In genomic region chr6:150005761-150006651, GRCh38 we compare ENCODE assay signal across 8 cellular contexts. TPM values are rescaled to one million over a fixed set of nuclear protein-coding genes. Genes with fewer than 3 reads are reported as not detected.
DNase-seq lines count a peak whose midpoint lies in the region; ATAC-seq lines count a peak whose summit lies in the region.

No MANE protein-coding gene starts in this region.

- POLR2A ChIA-PET in activated CD4-positive, alpha-beta T cell treated with anti-CD3 and anti-CD28 coated beads for 36 hours (lab: Charles Lee) = no interaction called here
- POLR2A ChIA-PET in activated naive CD8-positive, alpha-beta T cell treated with anti-CD3 and anti-CD28 coated beads, Interleukin-2, amount 10 ng/mL, durations not matched to agents 7 days and 5 days (lab: Charles Lee) = no interaction called here

- no peaks in the 10 kb centered on the region for H3K36me3 ChIP-seq in stomach smooth muscle (ENCODE audit: control insufficient read depth in 2 of 2, insufficient read depth in 2 of 2, low read length in 2 of 2)

- peak overlapping the region; percentile 55 to 76 for H3K4me3 ChIP-seq in stomach smooth muscle (ENCODE audit: low read length in 2 of 2)

- peaks cover 49% of the 10 kb centered on the region for H3K4me1 Mint-ChIP-seq in activated CD4-positive, alpha-beta T cell treated with anti-CD3 and anti-CD28 coated beads for 36 hours
- H3K4me1 Mint-ChIP-seq in activated naive CD8-positive, alpha-beta T cell treated with anti-CD3 and anti-CD28 coated beads, Interleukin-2, amount 10 ng/mL, durations not matched to agents 7 days and 5 days = peaks cover 35% of the 10 kb centered on the region

- no peak overlapping the region for H3K27ac ChIP-seq in stomach smooth muscle (ENCODE audit: low read length)

- CTCF ChIA-PET in activated CD4-positive, alpha-beta T cell treated with anti-CD3 and anti-CD28 coated beads for 36 hours (lab: Charles Lee) = interaction anchor here (0.5 to 1.6 kb wide), 5 partner anchors 11 to 593 kb away, joined by 3 to 11 read pairs (median 4); partner anchors contain the start of gene PLEKHG1

- peaks cover 0 to 4% of the 10 kb centered on the region in 2 donors for H3K9me3 ChIP-seq in stomach smooth muscle (ENCODE audit: control insufficient read depth in 2 of 2, low read length in 2 of 2)

- peak overlapping the region; percentile 75 for H3K4me3 Mint-ChIP-seq in activated CD4-positive, alpha-beta T cell treated with anti-CD3 and anti-CD28 coated beads for 36 hours
- H3K4me3 Mint-ChIP-seq in activated naive CD8-positive, alpha-beta T cell treated with anti-CD3 and anti-CD28 coated beads, Interleukin-2, amount 10 ng/mL, durations not matched to agents 7 days and 5 days = peak overlapping the region; percentile 91

- H3K27me3 Mint-ChIP-seq in activated CD4-positive, alpha-beta T cell treated with anti-CD3 and anti-CD28 coated beads for 36 hours = peaks cover 32% of the 10 kb centered on the region
- peaks cover 43% of the 10 kb centered on the region for H3K27me3 Mint-ChIP-seq in activated naive CD8-positive, alpha-beta T cell treated with anti-CD3 and anti-CD28 coated beads, Interleukin-2, amount 10 ng/mL, durations not matched to agents 7 days and 5 days

- peaks cover 2% of the 10 kb centered on the region for H3K36me3 Mint-ChIP-seq in activated CD4-positive, alpha-beta T cell treated with anti-CD3 and anti-CD28 coated beads for 36 hours (ENCODE audit: low read depth)
- H3K36me3 Mint-ChIP-seq in activated naive CD8-positive, alpha-beta T cell treated with anti-CD3 and anti-CD28 coated beads, Interleukin-2, amount 10 ng/mL, durations not matched to agents 7 days and 5 days = peaks cover 9% of the 10 kb centered on the region

- H3K9me3 Mint-ChIP-seq in activated CD4-positive, alpha-beta T cell treated with anti-CD3 and anti-CD28 coated beads for 36 hours (ENCODE audit: low read depth) = peaks cover 3% of the 10 kb centered on the region
- no peaks in the 10 kb centered on the region for H3K9me3 Mint-ChIP-seq in activated naive CD8-positive, alpha-beta T cell treated with anti-CD3 and anti-CD28 coated beads, Interleukin-2, amount 10 ng/mL, durations not matched to agents 7 days and 5 days

- peaks cover 15% of the 10 kb centered on the region for H3K4me1 ChIP-seq in stomach smooth muscle (ENCODE audit: control insufficient read depth, insufficient read depth, low read length)

- intact Hi-C loops in activated CD4-positive, alpha-beta T cell treated with anti-CD3 and anti-CD28 coated beads for 36 hours (cut with DNase I, micrococcal nuclease) = loop anchor here (1.0 to 10.0 kb wide), 11 partner anchors 41 to 1449 kb away; partner anchors contain the start of genes GINM1 (in 1 of the 2), LRP11 (in 1 of the 2), NUP43 (in 1 of the 2) and PLEKHG1 (in 1 of the 2)

- H3K27me3 ChIP-seq in stomach smooth muscle (ENCODE audit: control insufficient read depth in 1 of 2, insufficient read depth in 2 of 2, low read length in 2 of 2) = peaks cover 25 to 38% of the 10 kb centered on the region in 2 donors

- DNase-seq in activated CD4-positive, alpha-beta T cell treated with anti-CD3 and anti-CD28 coated beads for 36 hours = no peak
- no peak for DNase-seq in activated CD4-positive, alpha-beta T cell treated with anti-CD3 and anti-CD28 coated beads for 1 hour
- no peak for DNase-seq in activated naive CD8-positive, alpha-beta T cell treated with anti-CD3 and anti-CD28 coated beads, Interleukin-2, amount 10 ng/mL, durations not matched to agents 7 days and 5 days
- peak; percentile 44 for DNase-seq in left lobe of liver (ENCODE audit: low spot score)
- DNase-seq in iPS-NIHi11 (ENCODE audit: low spot score) = no peak

- H3K9ac ChIP-seq in stomach smooth muscle (ENCODE audit: low read length in 2 of 2) = no peak overlapping the region

- no peak for ATAC-seq in activated CD4-positive, alpha-beta T cell treated with anti-CD3 and anti-CD28 coated beads for 36 hours
- no peak for ATAC-seq in activated naive CD8-positive, alpha-beta T cell treated with anti-CD3 and anti-CD28 coated beads, Interleukin-2, amount 10 ng/mL, durations not matched to agents 7 days and 5 days (ENCODE audit: low read depth)
- ATAC-seq in left lobe of liver (no peak), HG02870 (IDR thresholded peaks at IDR 0.05; ENCODE audit: unreplicated experiment) (no peak), GM18873 (IDR thresholded peaks at IDR 0.05; ENCODE audit: low FRiP score, unreplicated experiment) (no peak)

- H3K27ac Mint-ChIP-seq in activated CD4-positive, alpha-beta T cell treated with anti-CD3 and anti-CD28 coated beads for 36 hours = no peak overlapping the region
- peak overlapping the region; percentile 15 for H3K27ac Mint-ChIP-seq in activated naive CD8-positive, alpha-beta T cell treated with anti-CD3 and anti-CD28 coated beads, Interleukin-2, amount 10 ng/mL, durations not matched to agents 7 days and 5 days

RNA-seq across cellular contexts. Expression of gene RAET1L, which starts 19.3 kb away (rescaled TPM):
- not detected for total RNA-seq in activated CD4-positive, alpha-beta T cell treated with anti-CD3 and anti-CD28 coated beads for 36 hours
- not detected for total RNA-seq in activated naive CD8-positive, alpha-beta T cell treated with anti-CD3 and anti-CD28 coated beads, Interleukin-2, amount 10 ng/mL, durations not matched to agents 7 days and 5 days
- total RNA-seq in left lobe of liver = not detected

RNA-seq across cellular contexts. Expression of gene ULBP1, which starts 42.3 kb away (rescaled TPM):
- total RNA-seq in activated CD4-positive, alpha-beta T cell treated with anti-CD3 and anti-CD28 coated beads for 36 hours = 1 to 10 TPM; 2.7 to 5.0 TPM
- under 1 TPM; 0.91 to 0.97 TPM for total RNA-seq in activated naive CD8-positive, alpha-beta T cell treated with anti-CD3 and anti-CD28 coated beads, Interleukin-2, amount 10 ng/mL, durations not matched to agents 7 days and 5 days
- 0.08 TPM for total RNA-seq in left lobe of liver
